8 cellular contexts compared by ENCODE assay signal in genomic region chr1:58815680-58816071, GRCh38. TPM values are rescaled to one million over a fixed set of nuclear protein-coding genes. Genes with fewer than 3 reads are reported as not detected.
A peak's percentile ranks its signal among the peaks of the same experiment; 100 is the strongest.
DNase-seq lines count a peak whose midpoint lies in the region; ATAC-seq and TF ChIP-seq lines count a peak whose summit lies in the region.

No MANE protein-coding gene starts in this region.

- H2AK5ac ChIP-seq in trophoblast cell (ENCODE audit: low read length) = no peak overlapping the region

- peak overlapping the region; percentile 68 for H3K9ac ChIP-seq in trophoblast cell (ENCODE audit: low read length)

- H2BK120ac ChIP-seq in trophoblast cell (ENCODE audit: insufficient read depth, low read length, poor library complexity) = no peak overlapping the region

- peak overlapping the region; percentile 3 for H3K14ac ChIP-seq in trophoblast cell (ENCODE audit: low read length)

- H3K4me2 ChIP-seq in trophoblast cell (ENCODE audit: low read length) = peak overlapping the region; percentile 79

- no peak overlapping the region for H3K23ac ChIP-seq in trophoblast cell (ENCODE audit: low read length)

- WGBS in trophoblast cell (ENCODE audit: extremely low coverage, insufficient coverage, insufficient read length) = no CpG with 5 or more reads among the region's 13 CpGs

- H3K18ac ChIP-seq in trophoblast cell (ENCODE audit: low read length) = no peak overlapping the region

- peak overlapping the region; percentile 2 for H2BK12ac ChIP-seq in trophoblast cell (ENCODE audit: low read length)

- CTCF ChIA-PET in activated naive CD4-positive, alpha-beta T cell treated with anti-CD3 and anti-CD28 coated beads, Interleukin-2, amount 10 ng/mL, durations not matched to agents 7 days and 5 days (lab: Charles Lee) = interaction anchor here (1.4 to 1.7 kb wide), 2 partner anchors 126 to 883 kb away, joined by 3 to 4 read pairs; no protein-coding TSS in a partner anchor
- CTCF ChIA-PET in activated B cell treated with CpG ODN at 0.5 μM for 24 hours (lab: Charles Lee) = interaction anchor here (0.8 kb wide), 1 partner anchor 31 kb away, joined by 5 read pairs; the partner anchor contains the start of gene JUN

- H4K12ac ChIP-seq in trophoblast cell (ENCODE audit: low read depth, low read length) = peak overlapping the region; percentile 13

- peaks cover 8% of the 10 kb centered on the region for H3K79me2 ChIP-seq in trophoblast cell (ENCODE audit: control insufficient read depth, insufficient read depth, low read length, poor library complexity)

- H2BK5ac ChIP-seq in trophoblast cell (ENCODE audit: low read depth, low read length, poor library complexity) = peak overlapping the region; percentile 5

- H4K91ac ChIP-seq in trophoblast cell (ENCODE audit: low read depth, low read length) = peak overlapping the region; percentile 92

- peaks cover 12% of the 10 kb centered on the region for H3K27me3 Mint-ChIP-seq in activated naive CD4-positive, alpha-beta T cell treated with anti-CD3 and anti-CD28 coated beads, Interleukin-2, amount 10 ng/mL, durations not matched to agents 7 days and 5 days
- no peaks in the 10 kb centered on the region for H3K27me3 Mint-ChIP-seq in activated B cell treated with CpG ODN at 0.5 μM for 24 hours

- no peak for TF ChIP-seq CTCF in activated B cell treated with CpG ODN at 0.5 μM for 24 hours (IDR thresholded peaks at IDR 0.05)

- peaks cover 16% of the 10 kb centered on the region for H3K79me1 ChIP-seq in trophoblast cell (ENCODE audit: low read length)

- no peak for DNase-seq in activated naive CD4-positive, alpha-beta T cell treated with anti-CD3 and anti-CD28 coated beads, Interleukin-2, amount 10 ng/mL, durations not matched to agents 7 days and 5 days
- DNase-seq in activated naive CD4-positive, alpha-beta T cell treated with anti-CD3 and anti-CD28 coated beads, Interleukin-2, amount 50 U/mL, for 16 hours = no peak
- no peak for DNase-seq in activated B cell treated with CpG ODN at 0.5 μM for 24 hours
- DNase-seq in germinal center (ENCODE audit: low spot score) = peak; percentile 36
- DNase-seq in trophoblast cell = peak; percentile 32 to 70
- no peak for DNase-seq in NCI-H2029 (lab: John Stamatoyannopoulos, UW)
- no peak for DNase-seq in cortex of kidney (lab: John Stamatoyannopoulos, UW)

- H3K27me3 ChIP-seq in trophoblast cell (ENCODE audit: insufficient read depth, low read length) = no peaks in the 10 kb centered on the region

- H3K4me3 Mint-ChIP-seq in activated naive CD4-positive, alpha-beta T cell treated with anti-CD3 and anti-CD28 coated beads, Interleukin-2, amount 10 ng/mL, durations not matched to agents 7 days and 5 days = peak overlapping the region; percentile 81
- H3K4me3 Mint-ChIP-seq in activated B cell treated with CpG ODN at 0.5 μM for 24 hours = peak overlapping the region; percentile 93

- H3K4ac ChIP-seq in trophoblast cell (ENCODE audit: low read depth, low read length) = no peak overlapping the region

- peaks cover 49% of the 10 kb centered on the region for H3K4me1 Mint-ChIP-seq in activated naive CD4-positive, alpha-beta T cell treated with anti-CD3 and anti-CD28 coated beads, Interleukin-2, amount 10 ng/mL, durations not matched to agents 7 days and 5 days
- H3K4me1 Mint-ChIP-seq in activated B cell treated with CpG ODN at 0.5 μM for 24 hours = peaks cover 46% of the 10 kb centered on the region

- H4K8ac ChIP-seq in trophoblast cell (ENCODE audit: low read depth, low read length) = peak overlapping the region; percentile 83

- H3K36me3 Mint-ChIP-seq in activated naive CD4-positive, alpha-beta T cell treated with anti-CD3 and anti-CD28 coated beads, Interleukin-2, amount 10 ng/mL, durations not matched to agents 7 days and 5 days = peaks cover 2% of the 10 kb centered on the region
- peaks cover 2% of the 10 kb centered on the region for H3K36me3 Mint-ChIP-seq in activated B cell treated with CpG ODN at 0.5 μM for 24 hours (ENCODE audit: low read depth)

- no peaks in the 10 kb centered on the region for H3K9me3 Mint-ChIP-seq in activated naive CD4-positive, alpha-beta T cell treated with anti-CD3 and anti-CD28 coated beads, Interleukin-2, amount 10 ng/mL, durations not matched to agents 7 days and 5 days
- H3K9me3 Mint-ChIP-seq in activated B cell treated with CpG ODN at 0.5 μM for 24 hours = no peaks in the 10 kb centered on the region

- H2AFZ ChIP-seq in trophoblast cell (ENCODE audit: insufficient read depth, low read length, poor library complexity) = peak overlapping the region; percentile 69

- intact Hi-C loops in activated B cell treated with CpG ODN at 0.5 μM for 24 hours (cut with micrococcal nuclease) = loop anchor here (1.0 to 10.0 kb wide), 9 partner anchors 9 to 882 kb away; partner anchors contain the start of gene FGGY

- peak overlapping the region; percentile 67 for H3K4me3 ChIP-seq in trophoblast cell (ENCODE audit: low read depth, low read length)

- H3K4me1 ChIP-seq in trophoblast cell (ENCODE audit: control insufficient read depth in 1 of 2, insufficient read depth in 2 of 2, low read length in 2 of 2) = peaks cover 16 to 18% of the 10 kb centered on the region in 2 experiments

- H3K9me3 ChIP-seq in trophoblast cell (ENCODE audit: insufficient read depth, low read depth, low read length) = no peaks in the 10 kb centered on the region

- peak overlapping the region; percentile 91 for H3K27ac Mint-ChIP-seq in activated naive CD4-positive, alpha-beta T cell treated with anti-CD3 and anti-CD28 coated beads, Interleukin-2, amount 10 ng/mL, durations not matched to agents 7 days and 5 days
- H3K27ac Mint-ChIP-seq in activated B cell treated with CpG ODN at 0.5 μM for 24 hours = peak overlapping the region; percentile 92

- ATAC-seq in HG03139 (IDR thresholded peaks at IDR 0.05; ENCODE audit: unreplicated experiment) (peak; percentile 8), activated B cell treated with CpG ODN at 0.5 μM for 24 hours (ENCODE audit: low read depth) (peak; percentile 18)

- POLR2A ChIA-PET in activated B cell treated with CpG ODN at 0.5 μM for 24 hours (lab: Charles Lee) = interaction anchor here (0.7 to 3.5 kb wide), 16 partner anchors 9 to 481 kb away, joined by 3 to 47 read pairs (median 4); partner anchors contain the start of genes FGGY, JUN and MYSM1

- H3K27ac ChIP-seq in trophoblast cell (ENCODE audit: low read depth, low read length) = peak overlapping the region; percentile 71

- H3K36me3 ChIP-seq in trophoblast cell (ENCODE audit: control insufficient read depth in 1 of 2, insufficient read depth in 2 of 2, low read length in 2 of 2) = no peaks in the 10 kb centered on the region

RNA-seq across cellular contexts. Expression of gene JUN, which starts 31.8 kb away (rescaled TPM):
- total RNA-seq in activated B cell treated with CpG ODN at 0.5 μM for 24 hours = 35.3 and 36.6 TPM in 2 replicates
- polyA plus RNA-seq in trophoblast cell (2013) = 48.6 and 50.2 TPM in 2 replicates

Comparison
In these comparisons a context has a peak if more than half of its experiments do, and no peak if none do; other contexts are left out.
1. DNase-seq: peak in germinal center (single experiment) and trophoblast cell (2 of 2); none in activated naive CD4-positive, alpha-beta T cell treated with anti-CD3 and anti-CD28 coated beads, Interleukin-2, amount 10 ng/mL, durations not matched to agents 7 days and 5 days (single experiment), activated naive CD4-positive, alpha-beta T cell treated with anti-CD3 and anti-CD28 coated beads, Interleukin-2, amount 50 U/mL, for 16 hours (single experiment), activated B cell treated with CpG ODN at 0.5 μM for 24 hours (single experiment), NCI-H2029 (single experiment) and cortex of kidney (single experiment).